In genomic region chr13:29359181-29359580, GRCh38 we compare ENCODE assay signal across 20 cellular contexts.
DNase-seq lines count a peak whose midpoint lies in the region; ATAC-seq, FAIRE-seq and TF ChIP-seq lines count a peak whose summit lies in the region.
"Had no signal": no experiment of that assay in that cellular context is flagged by ENCODE, and none has a peak within 500 bp of the region (broad histone marks: within the 10 kb centered on the region; RNA-seq: fewer than 3 reads in every experiment).

No MANE protein-coding gene starts in this region.

- H3K27ac Mint-ChIP-seq in glutamatergic neuron (ENCODE audit: unreplicated experiment) (peak overlapping the region; percentile 57), osteocyte (ENCODE audit: unreplicated experiment) (no peak overlapping the region)
- H3K27ac Mint-ChIP-seq in naive thymus-derived CD4-positive, alpha-beta T cell: no peak overlapping the region

- dilution Hi-C loops in IMR-90 (cut with HindIII; ENCODE audit: low sequenced_read_pairs, unreplicated experiment): no loop called here

- no peak for ATAC-seq in IMR-90 (ENCODE audit: low read depth)
- no peak for ATAC-seq in naive thymus-derived CD4-positive, alpha-beta T cell

- H2BK5ac ChIP-seq in IMR-90 (ENCODE audit: low read depth, low read length, poor library complexity, severe bottlenecking): no peak overlapping the region

- H4K20me1 ChIP-seq in IMR-90 (ENCODE audit: insufficient read depth, low read length): no peaks in the 10 kb centered on the region

- POLR2A ChIA-PET in IMR-90 (lab: Charles Lee; ENCODE audit: unreplicated experiment): no interaction called here
- POLR2A ChIA-PET in naive thymus-derived CD4-positive, alpha-beta T cell (lab: Charles Lee): no interaction called here

- peaks cover 8% of the 10 kb centered on the region for H3K9me3 Mint-ChIP-seq in glutamatergic neuron (ENCODE audit: unreplicated experiment)
- no peaks in the 10 kb centered on the region for H3K9me3 Mint-ChIP-seq in naive thymus-derived CD4-positive, alpha-beta T cell
- H3K9me3 Mint-ChIP-seq in osteocyte (ENCODE audit: unreplicated experiment): no peaks in the 10 kb centered on the region

- H4K8ac ChIP-seq in IMR-90 (ENCODE audit: low read depth in 2 of 2, low read length in 2 of 2): no peak overlapping the region

- no peak overlapping the region for H3K4me3 ChIP-seq in IMR-90 (ENCODE audit: insufficient read depth, low read depth, low read length)
- H3K4me3 ChIP-seq in naive thymus-derived CD4-positive, alpha-beta T cell (ENCODE audit: low read length): no peak overlapping the region
- H3K4me3 ChIP-seq: SJCRH30 had no signal

- H2BK20ac ChIP-seq in IMR-90 (ENCODE audit: low read depth, low read length): no peak overlapping the region

- H2BK120ac ChIP-seq in IMR-90 (ENCODE audit: low read depth, low read length): no peak overlapping the region

- H3K4me2 ChIP-seq in IMR-90 (ENCODE audit: low read depth, low read length): no peak overlapping the region

- H3K56ac ChIP-seq in IMR-90 (ENCODE audit: extremely low read depth, insufficient read depth, low read length): no peak overlapping the region

- H3K27me3 Mint-ChIP-seq in glutamatergic neuron (ENCODE audit: unreplicated experiment): peaks cover 9% of the 10 kb centered on the region
- peaks cover 2 to 31% (median 15%) of the 10 kb centered on the region in 5 donors for H3K27me3 Mint-ChIP-seq in naive thymus-derived CD4-positive, alpha-beta T cell
- peaks cover 43% of the 10 kb centered on the region for H3K27me3 Mint-ChIP-seq in osteocyte (ENCODE audit: unreplicated experiment)

- TF ChIP-seq POLR2A in IMR-90 (IDR thresholded peaks at IDR 0.05; ENCODE audit: low read depth, low read length) (no peak), H54 (IDR thresholded peaks at IDR 0.05; ENCODE audit: low read depth, low read length) (no peak)

- no peaks in the 10 kb centered on the region for H3K36me3 Mint-ChIP-seq in glutamatergic neuron (ENCODE audit: unreplicated experiment)
- H3K36me3 Mint-ChIP-seq in naive thymus-derived CD4-positive, alpha-beta T cell: no peaks in the 10 kb centered on the region
- H3K36me3 Mint-ChIP-seq in osteocyte (ENCODE audit: unreplicated experiment): no peaks in the 10 kb centered on the region
- H3K36me3 Mint-ChIP-seq: CD14-positive monocyte had no signal

- H3K36me3 ChIP-seq in IMR-90 (ENCODE audit: control insufficient read depth, insufficient read depth, low read length): no peaks in the 10 kb centered on the region
- no peaks in the 10 kb centered on the region for H3K36me3 ChIP-seq in naive thymus-derived CD4-positive, alpha-beta T cell (ENCODE audit: control insufficient read depth in 2 of 3, insufficient read depth in 3 of 3, low read length in 3 of 3)
- H3K36me3 ChIP-seq: SJCRH30 had no signal

- no TSS peak for BruUV-seq in IMR-90 (replicated peaks; lab: Mats Ljungman, UMichigan)

- no peak overlapping the region for H3K27ac ChIP-seq in IMR-90 (ENCODE audit: insufficient read depth, low read length)
- H3K27ac ChIP-seq in naive thymus-derived CD4-positive, alpha-beta T cell (ENCODE audit: low read depth, low read length): no peak overlapping the region
- H3K27ac ChIP-seq: SJCRH30 had no signal

- TF ChIP-seq CTCF in IMR-90 (conservative IDR thresholded peaks at IDR 0.05; ENCODE audit: low read depth, low read length) (no peak), glutamatergic neuron (IDR thresholded peaks at IDR 0.05; ENCODE audit: partially characterized antibody, unreplicated experiment) (no peak), osteocyte (IDR thresholded peaks at IDR 0.05) (no peak)

- no peaks in the 10 kb centered on the region for H3K9me1 ChIP-seq in IMR-90 (ENCODE audit: insufficient read depth, low read length)

- peaks cover 7% of the 10 kb centered on the region for H3K27me3 ChIP-seq in IMR-90 (ENCODE audit: control insufficient read depth, insufficient read depth, low read length)
- H3K27me3 ChIP-seq in naive thymus-derived CD4-positive, alpha-beta T cell (ENCODE audit: control insufficient read depth in 2 of 2, insufficient read depth in 2 of 2, low read length in 2 of 2): no peaks in the 10 kb centered on the region

- H3K4me1 ChIP-seq in IMR-90 (ENCODE audit: control insufficient read depth, insufficient read depth, low read length): no peaks in the 10 kb centered on the region
- H3K4me1 ChIP-seq in naive thymus-derived CD4-positive, alpha-beta T cell (ENCODE audit: control insufficient read depth in 2 of 2, insufficient read depth in 2 of 2, low read length in 2 of 2): no peaks in the 10 kb centered on the region
- H3K4me1 ChIP-seq: SJCRH30 had no signal

- no peak overlapping the region for H2BK15ac ChIP-seq in IMR-90 (ENCODE audit: low read depth, low read length)

- no peaks in the 10 kb centered on the region for H3K9me3 ChIP-seq in IMR-90 (ENCODE audit: control insufficient read depth, insufficient read depth, low read length)
- H3K9me3 ChIP-seq in naive thymus-derived CD4-positive, alpha-beta T cell (ENCODE audit: control insufficient read depth in 2 of 3, low read length in 3 of 3): no peaks in the 10 kb centered on the region
- H3K9me3 ChIP-seq: SJCRH30 had no signal

- H3K23ac ChIP-seq in IMR-90 (ENCODE audit: low read depth, low read length): no peak overlapping the region

- DNase-seq in DMS53 treated with DMSO at 0.1 percent for 48 hours (lab: John Stamatoyannopoulos, UW; ENCODE audit: unreplicated experiment): peak; percentile 18
- no peak for DNase-seq in IMR-90
- peak; percentile 32 for DNase-seq in NOMO-1 treated with DMSO at 0.1 percent for 48 hours (lab: John Stamatoyannopoulos, UW; ENCODE audit: unreplicated experiment)
- DNase-seq in glutamatergic neuron: peak; percentile 48
- DNase-seq in H54 (ENCODE audit: insufficient read length, low spot score): no peak
- DNase-seq in naive thymus-derived CD4-positive, alpha-beta T cell: no peak
- DNase-seq in osteocyte (ENCODE audit: extremely low spot score, unreplicated experiment): no peak
- DNase-seq: ACHN, AML-193, COR-L47, H7, NCI-H1092 treated with DMSO at 0.1 percent for 48 hours, NCI-H1694 treated with DMSO at 0.1 percent for 48 hours, NCI-H345, NCI-H774, OCI-M1, RPMI8226, SJCRH30, SW 1271 had no signal

- no peak overlapping the region for H2AFZ ChIP-seq in IMR-90 (replicated peaks; ENCODE audit: low read length, poor library complexity)

- no peak overlapping the region for H3K14ac ChIP-seq in IMR-90 (replicated peaks; ENCODE audit: low read depth, low read length)

- H4K91ac ChIP-seq in IMR-90 (ENCODE audit: insufficient read depth, low read depth, low read length): no peak overlapping the region

- TF ChIP-seq RAD21 in IMR-90 (IDR thresholded peaks at IDR 0.05; ENCODE audit: low read length): no peak

- 100% methylated on average over 2 of the region's 19 CpGs; no CpG with 5 or more reads in 1 of the 2 experiments for WGBS in IMR-90 (ENCODE audit: extremely low coverage in 2 of 2, insufficient read length in 1 of 2), 2 experiments

- H3K4me1 Mint-ChIP-seq in glutamatergic neuron (ENCODE audit: low read depth, unreplicated experiment) (peaks cover 29% of the 10 kb centered on the region), osteocyte (ENCODE audit: unreplicated experiment) (no peaks in the 10 kb centered on the region)
- H3K4me1 Mint-ChIP-seq in naive thymus-derived CD4-positive, alpha-beta T cell: peaks cover 0 to 4% (median 0%) of the 10 kb centered on the region in 7 donors
- H3K4me1 Mint-ChIP-seq: CD14-positive monocyte had no signal

- H3K4me3 Mint-ChIP-seq in glutamatergic neuron (ENCODE audit: unreplicated experiment) (peak overlapping the region; percentile 17), osteocyte (ENCODE audit: unreplicated experiment) (no peak overlapping the region)
- H3K4me3 Mint-ChIP-seq in naive thymus-derived CD4-positive, alpha-beta T cell: no peak overlapping the region
- H3K4me3 Mint-ChIP-seq: CD14-positive monocyte had no signal

- in situ Hi-C loops in IMR-90 (cut with MboI; ENCODE audit: low sequenced_read_pairs): loop anchor here (25.0 kb wide), 1 partner anchor 547 kb away; the partner anchor contains the start of gene MTUS2

- no peak overlapping the region for H3K4ac ChIP-seq in IMR-90 (ENCODE audit: low read depth, low read length)

- H3K79me1 ChIP-seq in IMR-90 (ENCODE audit: low read depth in 1 of 2, low read length in 2 of 2): no peaks in the 10 kb centered on the region

- H4K5ac ChIP-seq in IMR-90 (ENCODE audit: low read depth, low read length): no peak overlapping the region

- intact Hi-C loops in IMR-90 (cut with micrococcal nuclease): no loop called here
- intact Hi-C loops in naive thymus-derived CD4-positive, alpha-beta T cell (cut with micrococcal nuclease): no loop called here

- CTCF ChIA-PET in IMR-90 (lab: Yijun Ruan, JAX): no interaction called here
- CTCF ChIA-PET in naive thymus-derived CD4-positive, alpha-beta T cell (lab: Charles Lee): no interaction called here

- no peak for FAIRE-seq in H54 (lab: Jason Lieb, UNC)

- no peak overlapping the region for H2AK5ac ChIP-seq in IMR-90 (ENCODE audit: low read depth, low read length)

- H3K18ac ChIP-seq in IMR-90 (ENCODE audit: low read depth, low read length): no peak overlapping the region

- H3K9ac ChIP-seq in IMR-90 (ENCODE audit: low read depth, low read length): no peak overlapping the region

- H2AK9ac ChIP-seq in IMR-90 (replicated peaks; ENCODE audit: low read depth, low read length, poor library complexity): no peak overlapping the region

TF ChIP-seq in IMR-90, 13 proteins besides CTCF, POLR2A, EP300 and RAD21:
- no peak for TF ChIP-seq MAZ (IDR thresholded peaks at IDR 0.05; ENCODE audit: borderline replicate concordance, low read depth, low read length)
- TF ChIP-seq CEBPB (IDR thresholded peaks at IDR 0.05; ENCODE audit: low read depth, low read length): peak; percentile 44; the same call in 1 of the 2 replicates

Comparison
In these comparisons a context has a peak if more than half of its experiments do, and no peak if none do; other contexts are left out.
1. DNase-seq: peak in DMS53 treated with DMSO at 0.1 percent for 48 hours (single experiment), NOMO-1 treated with DMSO at 0.1 percent for 48 hours (single experiment) and glutamatergic neuron (single experiment); none in IMR-90 (single experiment), H54 (single experiment), naive thymus-derived CD4-positive, alpha-beta T cell (0 of 9) and osteocyte (single experiment).